Comparison of ENCODE assay signal across 14 cellular contexts in genomic region chrX:44580466-44580865, GRCh38. TPM values are rescaled to one million over a fixed set of nuclear protein-coding genes. Genes with fewer than 3 reads are reported as not detected.
DNase-seq lines count a peak whose midpoint lies in the region; TF ChIP-seq lines count a peak whose summit lies in the region.
"Had no signal": no experiment of that assay in that cellular context is flagged by ENCODE, and none has a peak within 500 bp of the region (broad histone marks: within the 10 kb centered on the region; RNA-seq: fewer than 3 reads in every experiment).

No MANE protein-coding gene starts in this region.

- H3K9me2 ChIP-seq in GM23248 (ENCODE audit: insufficient read depth) = no peaks in the 10 kb centered on the region

- no peaks in the 10 kb centered on the region for H3K27me3 ChIP-seq in GM23248 (replicated peaks; ENCODE audit: insufficient read depth)
- H3K27me3 ChIP-seq in colonic mucosa = no peaks in the 10 kb centered on the region
- H3K27me3 ChIP-seq: stomach had no signal

- H3K4me1 ChIP-seq in GM23248 (ENCODE audit: insufficient read depth) = 0 out of 2 replicates have a peak, but pooled peaks cover 3% of the 10 kb centered on the region
- no peaks in the 10 kb centered on the region for H3K4me1 ChIP-seq in colonic mucosa
- H3K4me1 ChIP-seq: stomach had no signal

- H3K9me3 ChIP-seq in GM23248 (ENCODE audit: low read depth) (no peaks in the 10 kb centered on the region), colonic mucosa (no peaks in the 10 kb centered on the region)
- H3K9me3 ChIP-seq: stomach had no signal

- no peak overlapping the region for H3K4me2 ChIP-seq in GM23248 (ENCODE audit: unreplicated experiment)
- H3K4me2 ChIP-seq: smooth muscle cell had no signal

- H2AFZ ChIP-seq in GM23248 = no peak overlapping the region

- H3K27ac ChIP-seq in GM23248 (peak overlapping the region; percentile 34), colonic mucosa (no peak overlapping the region)
- H3K27ac ChIP-seq: stomach had no signal

- intact Hi-C loops in colonic mucosa (cut with DNase I) = no loop called here

- no peaks in the 10 kb centered on the region for H3K79me2 ChIP-seq in GM23248 (ENCODE audit: insufficient read depth)

- WGBS in GM23248 (ENCODE audit: low coverage in 1 of 2, low lambda C conversion rate in 2 of 2, missing lambda C conversion rate in 2 of 2), 2 experiments = 19 to 26% methylated on average over 3 of the region's 3 CpGs

- H3K4me3 ChIP-seq in GM23248 = no peak overlapping the region
- H3K4me3 ChIP-seq in retinal pigment epithelial cell (ENCODE audit: low read length) = no peak overlapping the region
- no peak overlapping the region for H3K4me3 ChIP-seq in colonic mucosa
- H3K4me3 ChIP-seq: smooth muscle cell, stomach had no signal

- TF ChIP-seq CTCF in retinal pigment epithelial cell (conservative IDR thresholded peaks at IDR 0.05; ENCODE audit: low read depth, low read length) (no peak), colonic mucosa (IDR thresholded peaks at IDR 0.05) (no peak), GM13976 (IDR thresholded peaks at IDR 0.05; ENCODE audit: borderline replicate concordance, control extremely low read depth, extremely low read depth, insufficient read depth, missing control alignments) (no peak)

- no peak overlapping the region for H3K9ac ChIP-seq in GM23248
- no peak overlapping the region for H3K9ac ChIP-seq in colonic mucosa (ENCODE audit: low read depth in 2 of 2, low read length in 2 of 2)

- DNase-seq in GM23248 (peak; percentile 73), RPMI7951 (ENCODE audit: low read depth) (peak; percentile 4), fibroblast of gingiva (ENCODE audit: low read depth) (peak; percentile 84), retinal pigment epithelial cell (ENCODE audit: low read depth) (peak; percentile 79), NCI-H446 treated with DMSO at 0.1 percent for 48 hours (lab: John Stamatoyannopoulos, UW) (no peak), colonic mucosa (no peak), GM13976 (ENCODE audit: low spot score) (no peak)
- DNase-seq: activated CD4-positive, CD25-positive, alpha-beta regulatory T cell; activated CD8-positive, alpha-beta memory T cell treated with anti-CD3 and anti-CD28 coated beads, Interleukin-2, amount 10 ng/mL, durations not matched to agents 7 days and 5 days; central memory CD4-positive, alpha-beta T cell; COR-L47; erythroblast; stomach had no signal

- no peaks in the 10 kb centered on the region for H3F3A ChIP-seq in GM23248 (ENCODE audit: insufficient read depth)

- H4K20me1 ChIP-seq in GM23248 (ENCODE audit: insufficient read depth) = no peaks in the 10 kb centered on the region

- in situ Hi-C loops in GM23248 (cut with MboI) (no loop called here), GM13976 (cut with MboI; ENCODE audit: low sequenced_read_pairs, unreplicated experiment) (no loop called here)

- H3K36me3 ChIP-seq in GM23248 (ENCODE audit: low read depth) (no peaks in the 10 kb centered on the region), colonic mucosa (no peaks in the 10 kb centered on the region)
- H3K36me3 ChIP-seq: stomach had no signal

RNA-seq across cellular contexts. Expression of gene FUNDC1, which starts 37.8 kb away (rescaled TPM):
- total RNA-seq in GM23248 (2014; rRNA removed; shearing (Covaris generic)) = 7.8 and 19.6 TPM in 2 replicates
- polyA plus RNA-seq in GM23248 (2016; fragmentation: Nextera tagmentation; extraction: Ambion mirVana) = 13.9 and 14.8 TPM in 2 replicates
- 38.9 and 39.6 TPM in 2 replicates for total RNA-seq in RPMI7951 (2014; rRNA removed; shearing (Covaris generic))
- total RNA-seq in colonic mucosa = 10 to 100 TPM; 11.9 to 14.3 TPM

Comparison
In these comparisons a context has a peak if more than half of its experiments do, and no peak if none do; other contexts are left out.
1. DNase-seq: peak in GM23248 (single experiment), RPMI7951 (single experiment), fibroblast of gingiva (single experiment) and retinal pigment epithelial cell (single experiment); none in NCI-H446 treated with DMSO at 0.1 percent for 48 hours (single experiment), colonic mucosa (single experiment) and GM13976 (single experiment).